8 cellular contexts compared by ENCODE assay signal in genomic region chr1:211381481-211382181, GRCh38. TPM values are rescaled to one million over a fixed set of nuclear protein-coding genes. Genes with fewer than 3 reads are reported as not detected.
DNase-seq lines count a peak whose midpoint lies in the region; ATAC-seq and TF ChIP-seq lines count a peak whose summit lies in the region.

No MANE protein-coding gene starts in this region.

- intact Hi-C loops in body of pancreas (cut with DNase I): no loop called here

- H4K20me1 ChIP-seq in DOHH2 (ENCODE audit: control insufficient read depth, insufficient read depth, low read depth, low read length): no peaks in the 10 kb centered on the region

- no peaks in the 10 kb centered on the region for H3K27me3 Mint-ChIP-seq in natural killer cell treated with Interleukin-12 subunit alpha and Interleukin-12 subunit beta and Interleukin-15 and Interleukin-18, amount 100 ng/mL, for 72 hours

- H3K9me3 Mint-ChIP-seq in natural killer cell treated with Interleukin-12 subunit alpha and Interleukin-12 subunit beta and Interleukin-15 and Interleukin-18, amount 100 ng/mL, for 72 hours: no peaks in the 10 kb centered on the region

- H3K27ac Mint-ChIP-seq in natural killer cell treated with Interleukin-12 subunit alpha and Interleukin-12 subunit beta and Interleukin-15 and Interleukin-18, amount 100 ng/mL, for 72 hours: peak overlapping the region; percentile 97

- peaks cover 55 to 61% of the 10 kb centered on the region in 2 donors for H3K4me1 Mint-ChIP-seq in natural killer cell treated with Interleukin-12 subunit alpha and Interleukin-12 subunit beta and Interleukin-15 and Interleukin-18, amount 100 ng/mL, for 72 hours (ENCODE audit: low read depth in 2 of 2)

- DNase-seq in body of pancreas (no peak), hippocampal formation (lab: John Stamatoyannopoulos, UW) (no peak), amygdala (lab: John Stamatoyannopoulos, UW) (no peak)
- no peak for DNase-seq in natural killer cell treated with Interleukin-12 subunit alpha and Interleukin-12 subunit beta and Interleukin-15 and Interleukin-18, amount 100 ng/mL, for 72 hours (ENCODE audit: low spot score)

- peaks cover 19% of the 10 kb centered on the region for H3K79me2 ChIP-seq in DOHH2 (ENCODE audit: control insufficient read depth, low read length)

- H3K27ac ChIP-seq in DOHH2 (ENCODE audit: low read depth, low read length) (no peak overlapping the region), body of pancreas (peak overlapping the region; percentile 92 to 97 (median 94))

- peak; percentile 27 for ATAC-seq in HG02885 (IDR thresholded peaks at IDR 0.05; ENCODE audit: poor library complexity, unreplicated experiment)
- no peak for ATAC-seq in body of pancreas
- ATAC-seq in natural killer cell treated with Interleukin-12 subunit alpha and Interleukin-12 subunit beta and Interleukin-15 and Interleukin-18, amount 100 ng/mL, for 72 hours: no peak
- ATAC-seq in HG02970 (IDR thresholded peaks at IDR 0.05; ENCODE audit: low FRiP score, unreplicated experiment): no peak
- ATAC-seq in GM18858 (IDR thresholded peaks at IDR 0.05; ENCODE audit: unreplicated experiment): no peak

- H3F3A ChIP-seq in DOHH2 (ENCODE audit: control insufficient read depth, insufficient read depth): peaks cover 19% of the 10 kb centered on the region

- TF ChIP-seq POLR2A in body of pancreas (IDR thresholded peaks at IDR 0.05): no peak

- H3K4me2 ChIP-seq in DOHH2 (ENCODE audit: low read length): peak overlapping the region; percentile 87

- H3K36me3 ChIP-seq in DOHH2 (ENCODE audit: control insufficient read depth, low read length) (peaks cover 5% of the 10 kb centered on the region; the same call in 1 of the 2 replicates), body of pancreas (replicated peaks in 1 of 2; ENCODE audit: insufficient read depth in 1 of 2, low read depth in 2 of 2) (peaks cover 0 to 1% of the 10 kb centered on the region in 2 donors)

- H3K9me2 ChIP-seq in DOHH2 (replicated peaks; ENCODE audit: control insufficient read depth, low read length): no peaks in the 10 kb centered on the region

- no peaks in the 10 kb centered on the region for H3K9me3 ChIP-seq in DOHH2 (ENCODE audit: control insufficient read depth, insufficient read depth, low read length)
- no peaks in the 10 kb centered on the region for H3K9me3 ChIP-seq in body of pancreas

- 60 to 70% methylated on average over 5 of the region's 5 CpGs for WGBS in body of pancreas, 2 donors

- peaks cover 8% of the 10 kb centered on the region for H3K36me3 Mint-ChIP-seq in natural killer cell treated with Interleukin-12 subunit alpha and Interleukin-12 subunit beta and Interleukin-15 and Interleukin-18, amount 100 ng/mL, for 72 hours

- H3K4me3 Mint-ChIP-seq in natural killer cell treated with Interleukin-12 subunit alpha and Interleukin-12 subunit beta and Interleukin-15 and Interleukin-18, amount 100 ng/mL, for 72 hours: peak overlapping the region; percentile 85

- peak overlapping the region; percentile 96 for H3K4me3 ChIP-seq in DOHH2 (ENCODE audit: low read length)
- H3K4me3 ChIP-seq in body of pancreas: no peak overlapping the region

- H3K4me1 ChIP-seq in DOHH2 (ENCODE audit: control insufficient read depth, low read length): peaks cover 17% of the 10 kb centered on the region
- H3K4me1 ChIP-seq in body of pancreas: peaks cover 10% of the 10 kb centered on the region

- H3K27me3 ChIP-seq in DOHH2 (ENCODE audit: control insufficient read depth, low read length): no peaks in the 10 kb centered on the region
- no peaks in the 10 kb centered on the region for H3K27me3 ChIP-seq in body of pancreas

- TF ChIP-seq CTCF in DOHH2 (IDR thresholded peaks at IDR 0.05; ENCODE audit: low read depth, low read length, poor library complexity, severe bottlenecking): no peak
- no peak for TF ChIP-seq CTCF in body of pancreas (IDR thresholded peaks at IDR 0.05)

RNA-seq across cellular contexts. Expression of gene TRAF5, which starts 55.0 kb away (rescaled TPM):
- 10 to 100 TPM; 35.6 to 37.6 TPM for total RNA-seq in body of pancreas
- total RNA-seq in natural killer cell treated with Interleukin-12 subunit alpha and Interleukin-12 subunit beta and Interleukin-15 and Interleukin-18, amount 100 ng/mL, for 72 hours: 10 to 100 TPM; 27.8 to 46.7 TPM
